Comparison of ENCODE assay signal across 2 cellular contexts in genomic region chr11:132258865-132259264, GRCh38.
TF ChIP-seq lines count a peak whose summit lies in the region.

No MANE protein-coding gene starts in this region.

TF ChIP-seq in IMR-90, 13 proteins besides CTCF, POLR2A, EP300 and RAD21 (continued from another document):
- TF ChIP-seq, protein P1, sequence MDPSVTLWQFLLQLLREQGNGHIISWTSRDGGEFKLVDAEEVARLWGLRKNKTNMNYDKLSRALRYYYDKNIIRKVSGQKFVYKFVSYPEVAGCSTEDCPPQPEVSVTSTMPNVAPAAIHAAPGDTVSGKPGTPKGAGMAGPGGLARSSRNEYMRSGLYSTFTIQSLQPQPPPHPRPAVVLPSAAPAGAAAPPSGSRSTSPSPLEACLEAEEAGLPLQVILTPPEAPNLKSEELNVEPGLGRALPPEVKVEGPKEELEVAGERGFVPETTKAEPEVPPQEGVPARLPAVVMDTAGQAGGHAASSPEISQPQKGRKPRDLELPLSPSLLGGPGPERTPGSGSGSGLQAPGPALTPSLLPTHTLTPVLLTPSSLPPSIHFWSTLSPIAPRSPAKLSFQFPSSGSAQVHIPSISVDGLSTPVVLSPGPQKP (IDR thresholded peaks at IDR 0.05; ENCODE audit: borderline replicate concordance, low read depth, low read length) = no peak
- TF ChIP-seq FOS (IDR thresholded peaks at IDR 0.05; ENCODE audit: low read depth, low read length) = no peak
- no peak for TF ChIP-seq SMC3 (IDR thresholded peaks at IDR 0.05; ENCODE audit: low read depth, low read length)
- TF ChIP-seq MAFK (IDR thresholded peaks at IDR 0.05; ENCODE audit: low read depth, low read length) = no peak
- no peak for TF ChIP-seq CHD1 (IDR thresholded peaks at IDR 0.05; ENCODE audit: low read depth, low read length)

TF ChIP-seq in HepG2, 621 proteins besides CTCF, POLR2A, EP300 and RAD21 (continued from another document):
- TF ChIP-seq ZHX1 (CRISPR knock-in tag; IDR thresholded peaks at IDR 0.05; ENCODE audit: low read depth) = no peak
- TF ChIP-seq ZNF468 (CRISPR knock-in tag; IDR thresholded peaks at IDR 0.05) = no peak
- TF ChIP-seq KLF16 (CRISPR knock-in tag; IDR thresholded peaks at IDR 0.05) = no peak
- TF ChIP-seq MEIS1 (CRISPR knock-in tag; IDR thresholded peaks at IDR 0.05; ENCODE audit: borderline replicate concordance) = no peak
- TF ChIP-seq ZNF567 (CRISPR knock-in tag; IDR thresholded peaks at IDR 0.05; ENCODE audit: borderline replicate concordance) = no peak
- TF ChIP-seq NPAS2 (CRISPR knock-in tag; IDR thresholded peaks at IDR 0.05; ENCODE audit: borderline replicate concordance) = no peak
- no peak for TF ChIP-seq ZNF256 (CRISPR knock-in tag; conservative IDR thresholded peaks at IDR 0.05)
- TF ChIP-seq CBX1 (IDR thresholded peaks at IDR 0.05; ENCODE audit: low read depth) = no peak
TF ChIP-seq in HepG2: peak in this region for 0.
